In genomic region chr22:24186892-24187670, GRCh38 we compare ENCODE assay signal across 26 cellular contexts. TPM values are rescaled to one million over a fixed set of nuclear protein-coding genes. Genes with fewer than 3 reads are reported as not detected.
"Had no signal": no experiment of that assay in that cellular context is flagged by ENCODE, and none has a peak within 500 bp of the region (broad histone marks: within the 10 kb centered on the region; RNA-seq: fewer than 3 reads in every experiment).

No MANE protein-coding gene starts in this region.

- H3K36me3 Mint-ChIP-seq: memory B cell, T-cell had no signal

- H3K27ac ChIP-seq: breast epithelium, gastroesophageal sphincter, heart right ventricle, right atrium auricular region, SK-N-MC, stomach, testis, upper lobe of left lung had no signal

- H3K27ac Mint-ChIP-seq: activated B cell treated with CpG ODN at 0.5 μM for 24 hours; activated CD4-positive, alpha-beta T cell treated with anti-CD3 and anti-CD28 coated beads, Interleukin-2, amount 10 ng/mL, durations not matched to agents 24 days and 14 days; activated CD8-positive, alpha-beta T cell treated with anti-CD3 and anti-CD28 coated beads for 36 hours; activated naive CD4-positive, alpha-beta T cell treated with anti-CD3 and anti-CD28 coated beads for 36 hours; memory B cell; naive thymus-derived CD8-positive, alpha-beta T cell; progenitor cell of endocrine pancreas; stimulated activated effector memory CD8-positive, alpha-beta T cell treated with anti-CD3 and anti-CD28 coated beads, Interleukin-12 subunit alpha, Interleukin-12 subunit beta, amount 100 ng/mL, for 72 hours; T-cell had no signal

- H3K9me3 Mint-ChIP-seq: activated B cell treated with CpG ODN at 0.5 μM for 24 hours; activated CD4-positive, alpha-beta T cell treated with anti-CD3 and anti-CD28 coated beads, Interleukin-2, amount 10 ng/mL, durations not matched to agents 24 days and 14 days; activated CD8-positive, alpha-beta T cell treated with anti-CD3 and anti-CD28 coated beads for 36 hours; activated naive CD4-positive, alpha-beta T cell treated with anti-CD3 and anti-CD28 coated beads for 36 hours; activated T-cell treated with anti-CD3 and anti-CD28 coated beads, Interleukin-2, amount 50 U/mL, for 4 hours; memory B cell; naive thymus-derived CD8-positive, alpha-beta T cell; stimulated activated effector memory CD8-positive, alpha-beta T cell treated with anti-CD3 and anti-CD28 coated beads, Interleukin-12 subunit alpha, Interleukin-12 subunit beta, amount 100 ng/mL, for 72 hours; T-cell had no signal

- H3K27me3 ChIP-seq: breast epithelium, gastroesophageal sphincter, heart right ventricle, right atrium auricular region, stomach, testis, upper lobe of left lung had no signal

- H3K4me3 ChIP-seq: breast epithelium, gastroesophageal sphincter, heart right ventricle, right atrium auricular region, SK-N-MC, stomach, testis, upper lobe of left lung had no signal

- H3K27me3 Mint-ChIP-seq: activated CD4-positive, alpha-beta T cell treated with anti-CD3 and anti-CD28 coated beads, Interleukin-2, amount 10 ng/mL, durations not matched to agents 24 days and 14 days; activated CD8-positive, alpha-beta T cell treated with anti-CD3 and anti-CD28 coated beads for 36 hours; memory B cell; naive thymus-derived CD8-positive, alpha-beta T cell; progenitor cell of endocrine pancreas; T-cell had no signal

- H3K36me3 ChIP-seq: breast epithelium, right atrium auricular region had no signal

- ATAC-seq: activated CD8-positive, alpha-beta T cell treated with anti-CD3 and anti-CD28 coated beads for 36 hours; activated T-cell treated with anti-CD3 and anti-CD28 coated beads, Interleukin-2, amount 50 U/mL, for 4 hours; esophagus mucosa; gastroesophageal sphincter; heart right ventricle; naive thymus-derived CD8-positive, alpha-beta T cell; stimulated activated effector memory CD8-positive, alpha-beta T cell treated with anti-CD3 and anti-CD28 coated beads, Interleukin-12 subunit alpha, Interleukin-12 subunit beta, amount 100 ng/mL, for 72 hours; T-cell had no signal

- DNase-seq: activated CD4-positive, alpha-beta T cell treated with anti-CD3 and anti-CD28 coated beads, Interleukin-2, amount 10 ng/mL, durations not matched to agents 24 days and 14 days; activated CD8-positive, alpha-beta T cell treated with anti-CD3 and anti-CD28 coated beads for 36 hours; activated naive CD4-positive, alpha-beta T cell treated with anti-CD3 and anti-CD28 coated beads for 36 hours; activated T-cell treated with anti-CD3 and anti-CD28 coated beads, Interleukin-2, amount 50 U/mL, for 4 hours; effector CD8-positive, alpha-beta T cell; heart right ventricle; kidney glomerular epithelial cell; nucleus accumbens; small intestine; stimulated activated CD4-positive, alpha-beta T cell treated with anti-CD3 and anti-CD28 coated beads, Interleukin-15, amount 100 ng/mL, for 24 hours; stimulated activated CD4-positive, alpha-beta T cell treated with anti-CD3 and anti-CD28 coated beads, Interleukin-4, amount 100 ng/mL, for 24 hours; stomach; T-cell; testis had no signal

- FAIRE-seq: astrocyte, small intestine had no signal

- H3K4me3 Mint-ChIP-seq: activated B cell treated with CpG ODN at 0.5 μM for 24 hours; activated CD4-positive, alpha-beta T cell treated with anti-CD3 and anti-CD28 coated beads, Interleukin-2, amount 10 ng/mL, durations not matched to agents 24 days and 14 days; activated CD8-positive, alpha-beta T cell treated with anti-CD3 and anti-CD28 coated beads for 36 hours; activated naive CD4-positive, alpha-beta T cell treated with anti-CD3 and anti-CD28 coated beads for 36 hours; activated T-cell treated with anti-CD3 and anti-CD28 coated beads, Interleukin-2, amount 50 U/mL, for 4 hours; memory B cell; naive thymus-derived CD8-positive, alpha-beta T cell; stimulated activated effector memory CD8-positive, alpha-beta T cell treated with anti-CD3 and anti-CD28 coated beads, Interleukin-12 subunit alpha, Interleukin-12 subunit beta, amount 100 ng/mL, for 72 hours; T-cell had no signal

- H3K4me1 Mint-ChIP-seq: stimulated activated effector memory CD8-positive, alpha-beta T cell treated with anti-CD3 and anti-CD28 coated beads, Interleukin-12 subunit alpha, Interleukin-12 subunit beta, amount 100 ng/mL, for 72 hours had no signal

- H3K9me3 ChIP-seq: breast epithelium, gastroesophageal sphincter, heart right ventricle, right atrium auricular region, stomach, testis, upper lobe of left lung had no signal

RNA-seq across cellular contexts. Expression of gene GGT5, which starts 57.8 kb away (rescaled TPM):
- total RNA-seq: activated B cell treated with CpG ODN at 0.5 μM for 24 hours; activated CD8-positive, alpha-beta T cell treated with anti-CD3 and anti-CD28 coated beads for 36 hours; activated naive CD4-positive, alpha-beta T cell treated with anti-CD3 and anti-CD28 coated beads for 36 hours; progenitor cell of endocrine pancreas had no signal
- polyA plus RNA-seq: naive thymus-derived CD8-positive, alpha-beta T cell had no signal
